Comparison of ENCODE assay signal across 24 cellular contexts in the genomic region with DNA sequence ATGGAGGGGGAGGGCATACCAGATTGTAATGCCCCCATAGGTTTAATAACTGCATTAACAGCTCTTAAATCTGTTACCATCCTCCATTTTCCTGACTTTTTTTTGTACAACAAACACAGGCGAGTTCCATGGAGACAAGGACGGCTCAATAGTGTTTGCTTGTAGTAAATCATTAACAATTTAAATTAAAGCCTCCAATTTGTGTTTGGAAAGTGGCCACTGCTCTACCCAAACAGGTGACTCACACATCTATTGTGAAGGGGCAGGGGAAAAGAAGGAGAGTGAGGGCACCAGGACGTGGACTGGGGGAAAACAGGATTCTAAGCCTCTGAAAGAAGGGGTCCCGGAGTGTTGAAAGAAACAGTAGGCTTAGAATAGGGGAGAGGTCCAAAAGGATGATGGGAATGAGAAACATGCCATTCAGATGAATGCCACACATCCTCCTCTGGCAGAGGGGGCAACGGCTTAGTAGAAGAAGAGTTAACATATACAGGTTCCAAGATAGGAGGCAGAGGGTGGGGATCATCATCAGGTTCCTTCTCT. TPM values are rescaled to one million over a fixed set of nuclear protein-coding genes. Genes with fewer than 3 reads are reported as not detected.
"Had no signal": no experiment of that assay in that cellular context is flagged by ENCODE, and none has a peak within 500 bp of the region (broad histone marks: within the 10 kb centered on the region; RNA-seq: fewer than 3 reads in every experiment).

No MANE protein-coding gene starts in this region.

- H3K9me3 ChIP-seq: gastrocnemius medialis, heart left ventricle, right atrium auricular region had no signal

- H3K4me1 ChIP-seq: gastrocnemius medialis, heart left ventricle, right atrium auricular region had no signal

- H3K36me3 Mint-ChIP-seq: activated CD8-positive, alpha-beta memory T cell treated with anti-CD3 and anti-CD28 coated beads, Interleukin-2, amount 10 ng/mL, durations not matched to agents 7 days and 5 days; natural killer cell treated with Interleukin-12 subunit alpha and Interleukin-12 subunit beta and Interleukin-15 and Interleukin-18, amount 100 ng/mL, for 72 hours had no signal

- H3K36me3 ChIP-seq: cardiac muscle cell, gastrocnemius medialis, heart left ventricle, right atrium auricular region, WERI-Rb-1 had no signal

- DNase-seq: activated CD4-positive, alpha-beta T cell treated with anti-CD3 and anti-CD28 coated beads, Interleukin-2, amount 50 U/mL, for 48 hours; activated CD8-positive, alpha-beta memory T cell treated with anti-CD3 and anti-CD28 coated beads, Interleukin-2, amount 10 ng/mL, durations not matched to agents 7 days and 5 days; activated effector memory CD4-positive, alpha-beta T cell treated with Interleukin-2 at 50 U/mL for 16 hours; activated naive CD4-positive, alpha-beta T cell treated with anti-CD3 and anti-CD28 coated beads, Interleukin-2, amount 50 U/mL, for 16 hours; activated T-cell treated with anti-CD3 and anti-CD28 coated beads, Interleukin-2, amount 50 U/mL, for 24 hours; dorsolateral prefrontal cortex; erythroblast; gastrocnemius medialis; heart left ventricle; left ventricle myocardium superior; mesenchymal stem cell; posterior cingulate gyrus; stimulated activated CD4-positive, alpha-beta T cell treated with anti-CD3 and anti-CD28 coated beads, Interleukin-4, amount 100 ng/mL, for 24 hours; stimulated activated CD8-positive, alpha-beta memory T cell treated with anti-CD3 and anti-CD28 coated beads, Interleukin-4, amount 100 ng/mL, for 48 hours; T-helper 1 cell; T1000; WERI-Rb-1 had no signal

- H3K9me3 Mint-ChIP-seq: activated T-cell treated with anti-CD3 and anti-CD28 coated beads, Interleukin-2, amount 50 U/mL, for 24 hours; natural killer cell treated with Interleukin-12 subunit alpha and Interleukin-12 subunit beta and Interleukin-15 and Interleukin-18, amount 100 ng/mL, for 72 hours; stimulated activated naive CD8-positive, alpha-beta T cell treated with anti-CD3 and anti-CD28 coated beads, Interleukin-15, Interleukin-2, amounts not matched to agents 100 ng/mL and 50 ng/mL, for 24 hours had no signal

- H3K4me3 Mint-ChIP-seq: activated CD8-positive, alpha-beta memory T cell treated with anti-CD3 and anti-CD28 coated beads, Interleukin-2, amount 10 ng/mL, durations not matched to agents 7 days and 5 days; activated T-cell treated with anti-CD3 and anti-CD28 coated beads, Interleukin-2, amount 50 U/mL, for 24 hours; natural killer cell treated with Interleukin-12 subunit alpha and Interleukin-12 subunit beta and Interleukin-15 and Interleukin-18, amount 100 ng/mL, for 72 hours; stimulated activated naive CD8-positive, alpha-beta T cell treated with anti-CD3 and anti-CD28 coated beads, Interleukin-15, Interleukin-2, amounts not matched to agents 100 ng/mL and 50 ng/mL, for 24 hours had no signal

- H3K27ac Mint-ChIP-seq: activated CD8-positive, alpha-beta memory T cell treated with anti-CD3 and anti-CD28 coated beads, Interleukin-2, amount 10 ng/mL, durations not matched to agents 7 days and 5 days; activated T-cell treated with anti-CD3 and anti-CD28 coated beads, Interleukin-2, amount 50 U/mL, for 24 hours; natural killer cell treated with Interleukin-12 subunit alpha and Interleukin-12 subunit beta and Interleukin-15 and Interleukin-18, amount 100 ng/mL, for 72 hours; stimulated activated naive CD8-positive, alpha-beta T cell treated with anti-CD3 and anti-CD28 coated beads, Interleukin-15, Interleukin-2, amounts not matched to agents 100 ng/mL and 50 ng/mL, for 24 hours had no signal

- ATAC-seq: activated CD8-positive, alpha-beta memory T cell treated with anti-CD3 and anti-CD28 coated beads, Interleukin-2, amount 10 ng/mL, durations not matched to agents 7 days and 5 days; gastrocnemius medialis; heart left ventricle; left ventricle myocardium superior; natural killer cell treated with Interleukin-12 subunit alpha and Interleukin-12 subunit beta and Interleukin-15 and Interleukin-18, amount 100 ng/mL, for 72 hours had no signal

- H3K27ac ChIP-seq: cardiac muscle cell, dorsolateral prefrontal cortex, gastrocnemius medialis, heart left ventricle, right atrium auricular region, skin epidermis, WERI-Rb-1 had no signal

- H3K4me1 Mint-ChIP-seq: activated CD8-positive, alpha-beta memory T cell treated with anti-CD3 and anti-CD28 coated beads, Interleukin-2, amount 10 ng/mL, durations not matched to agents 7 days and 5 days had no signal

- H3K27me3 ChIP-seq: cardiac muscle cell, gastrocnemius medialis, right atrium auricular region had no signal

- H3K4me3 ChIP-seq: cardiac muscle cell, dorsolateral prefrontal cortex, gastrocnemius medialis, heart left ventricle, right atrium auricular region, skin epidermis had no signal

RNA-seq across cellular contexts. Expression of a gene that starts 6.9 kb away (rescaled TPM):
- total RNA-seq: activated CD8-positive, alpha-beta memory T cell treated with anti-CD3 and anti-CD28 coated beads, Interleukin-2, amount 10 ng/mL, durations not matched to agents 7 days and 5 days; cardiac muscle cell; dorsolateral prefrontal cortex; gastrocnemius medialis; heart left ventricle; left ventricle myocardium superior; natural killer cell treated with Interleukin-12 subunit alpha and Interleukin-12 subunit beta and Interleukin-15 and Interleukin-18, amount 100 ng/mL, for 72 hours; right atrium auricular region; temporal lobe; ureter had no signal

RNA-seq across cellular contexts. Expression of a gene that starts 43.8 kb away (rescaled TPM):
- total RNA-seq: activated CD8-positive, alpha-beta memory T cell treated with anti-CD3 and anti-CD28 coated beads, Interleukin-2, amount 10 ng/mL, durations not matched to agents 7 days and 5 days; natural killer cell treated with Interleukin-12 subunit alpha and Interleukin-12 subunit beta and Interleukin-15 and Interleukin-18, amount 100 ng/mL, for 72 hours had no signal
